In genomic region chr12:10381912-10382628, GRCh38 we compare ENCODE assay signal across 35 cellular contexts. TPM values are rescaled to one million over a fixed set of nuclear protein-coding genes. Genes with fewer than 3 reads are reported as not detected.
DNase-seq lines count a peak whose midpoint lies in the region; ATAC-seq and TF ChIP-seq lines count a peak whose summit lies in the region.
"Had no signal": no experiment of that assay in that cellular context is flagged by ENCODE, and none has a peak within 500 bp of the region (broad histone marks: within the 10 kb centered on the region; RNA-seq: fewer than 3 reads in every experiment).

No MANE protein-coding gene starts in this region.

- H4K20me1 ChIP-seq in OCI-LY1 (ENCODE audit: insufficient read depth, low read length), result no peaks in the 10 kb centered on the region

- POLR2A ChIA-PET in CD8-positive, alpha-beta T cell (lab: Charles Lee), result interaction anchor here (0.7 to 2.0 kb wide), 9 partner anchors 9 to 185 kb away, joined by 3 to 6 read pairs (median 3); no protein-coding TSS in a partner anchor
- POLR2A ChIA-PET in HEK293T (lab: Yijun Ruan, JAX), result no interaction called here

- no peak overlapping the region for H3K9ac ChIP-seq in OCI-LY1 (ENCODE audit: low read length)
- H3K9ac ChIP-seq in mesendoderm (ENCODE audit: low read length), result no peak overlapping the region

- intact Hi-C loops in CD8-positive, alpha-beta T cell (cut with DNase I, micrococcal nuclease), result loop anchor here in 1 of 2 experiments (1.0 kb wide), 2 partner anchors 10 to 13 kb away; no protein-coding TSS in a partner anchor

- no peak overlapping the region for H2BK120ac ChIP-seq in mesendoderm (ENCODE audit: low read depth, low read length)

- H3K27ac Mint-ChIP-seq in CD8-positive, alpha-beta T cell, result peak overlapping the region; percentile 92
- H3K27ac Mint-ChIP-seq in central memory CD8-positive, alpha-beta T cell (ENCODE audit: low read depth), result peak overlapping the region; percentile 90
- peak overlapping the region; percentile 63 for H3K27ac Mint-ChIP-seq in osteocyte (ENCODE audit: unreplicated experiment)
- H3K27ac Mint-ChIP-seq: endodermal cell; stimulated activated memory B cell treated with anti-CD40 and anti-IgM and Interleukin-4, amounts not matched to agents 10 μg/mL and 1 μg/mL and 100 μg/mL, for 72 hours had no signal

- no peaks in the 10 kb centered on the region for H3K9me2 ChIP-seq in OCI-LY1 (ENCODE audit: low read depth, low read length)

- DNase-seq in CD8-positive, alpha-beta T cell, result peak in 1 of 7 experiments; percentile 20
- no peak for DNase-seq in central memory CD8-positive, alpha-beta T cell (ENCODE audit: low spot score in 2 of 2)
- DNase-seq in osteocyte (ENCODE audit: extremely low spot score, unreplicated experiment), result no peak
- no peak for DNase-seq in HEK293T (ENCODE audit: extremely low spot score)
- no peak for DNase-seq in mesendoderm
- DNase-seq: activated CD4-positive, alpha-beta T cell treated with anti-CD3 and anti-CD28 coated beads, Interleukin-2, amount 50 U/mL, for 1 hour; activated CD4-positive, CD25-positive, alpha-beta regulatory T cell; activated effector memory CD4-positive, alpha-beta T cell treated with anti-CD3 and anti-CD28 coated beads, Interleukin-2, amount 50 U/mL, for 16 hours; central memory CD4-positive, alpha-beta T cell; DMS53; endodermal cell; foreskin fibroblast; H7; KG1; left lung; NCI-H1417; NCI-H2081; NCI-H2227 treated with DMSO at 0.1 percent for 48 hours; NCI-H526 treated with DMSO at 0.1 percent for 48 hours; nucleus accumbens; PC-9; sigmoid colon; stimulated activated CD4-positive, alpha-beta T cell treated with anti-CD3 and anti-CD28 coated beads, Interleukin-4, amount 100 ng/mL, for 4 hours had no signal

- no peaks in the 10 kb centered on the region for H3K27me3 Mint-ChIP-seq in CD8-positive, alpha-beta T cell (ENCODE audit: low read depth)
- H3K27me3 Mint-ChIP-seq in central memory CD8-positive, alpha-beta T cell, result no peaks in the 10 kb centered on the region
- H3K27me3 Mint-ChIP-seq in osteocyte (ENCODE audit: unreplicated experiment), result no peaks in the 10 kb centered on the region

- H3K4me1 ChIP-seq in CD8-positive, alpha-beta T cell (ENCODE audit: insufficient read depth, low read length), result peaks cover 44% of the 10 kb centered on the region
- peaks cover 5% of the 10 kb centered on the region for H3K4me1 ChIP-seq in OCI-LY1 (ENCODE audit: insufficient read depth, low read length, severe bottlenecking)
- H3K4me1 ChIP-seq in mesendoderm (ENCODE audit: control insufficient read depth, low read depth, low read length), result no peaks in the 10 kb centered on the region
- H3K4me1 ChIP-seq: left lung, sigmoid colon, vagina had no signal

- H3K56ac ChIP-seq in mesendoderm (ENCODE audit: low read length), result no peak overlapping the region

- H3K79me1 ChIP-seq in mesendoderm (ENCODE audit: low read length), result no peaks in the 10 kb centered on the region

- no peaks in the 10 kb centered on the region for H3K9me3 ChIP-seq in CD8-positive, alpha-beta T cell (ENCODE audit: low read length)
- peaks cover 8% of the 10 kb centered on the region for H3K9me3 ChIP-seq in OCI-LY1 (ENCODE audit: low read length)
- H3K9me3 ChIP-seq: left lung, thoracic aorta, vagina had no signal

- peaks cover 72% of the 10 kb centered on the region for H3K79me2 ChIP-seq in OCI-LY1 (ENCODE audit: insufficient read depth, low read length)
- no peaks in the 10 kb centered on the region for H3K79me2 ChIP-seq in mesendoderm (ENCODE audit: control insufficient read depth, insufficient read depth, low read length)

- peaks cover 89% of the 10 kb centered on the region for H3K36me3 Mint-ChIP-seq in CD8-positive, alpha-beta T cell
- H3K36me3 Mint-ChIP-seq in central memory CD8-positive, alpha-beta T cell (ENCODE audit: insufficient read depth), result peaks cover 84% of the 10 kb centered on the region
- peaks cover 22% of the 10 kb centered on the region for H3K36me3 Mint-ChIP-seq in osteocyte (ENCODE audit: unreplicated experiment)

- H3K9me3 Mint-ChIP-seq in CD8-positive, alpha-beta T cell, result no peaks in the 10 kb centered on the region
- no peaks in the 10 kb centered on the region for H3K9me3 Mint-ChIP-seq in central memory CD8-positive, alpha-beta T cell
- peaks cover 15% of the 10 kb centered on the region for H3K9me3 Mint-ChIP-seq in osteocyte (ENCODE audit: unreplicated experiment)

- CTCF ChIA-PET in CD8-positive, alpha-beta T cell (lab: Charles Lee), result interaction anchor here (0.7 to 1.5 kb wide), 6 partner anchors 13 to 382 kb away, joined by 3 to 8 read pairs (median 3); no protein-coding TSS in a partner anchor
- CTCF ChIA-PET in HEK293T (lab: Yijun Ruan, JAX), result no interaction called here

- no peak overlapping the region for H2BK5ac ChIP-seq in mesendoderm (ENCODE audit: low read length)

- H2AFZ ChIP-seq in OCI-LY1 (ENCODE audit: low read length), result no peak overlapping the region
- H2AFZ ChIP-seq: PC-9 had no signal

- H3K18ac ChIP-seq in mesendoderm (ENCODE audit: low read length), result no peak overlapping the region

- H2AK5ac ChIP-seq in mesendoderm (ENCODE audit: low read length), result no peak overlapping the region

- no peak overlapping the region for H3K23ac ChIP-seq in mesendoderm (ENCODE audit: low read length)

- H3K4ac ChIP-seq in mesendoderm (ENCODE audit: low read depth, low read length), result no peak overlapping the region

- ATAC-seq in CD8-positive, alpha-beta T cell, result peak; percentile 26
- peak; percentile 54 for ATAC-seq in central memory CD8-positive, alpha-beta T cell (replicated peaks; ENCODE audit: extremely low read depth, poor library complexity, severe bottlenecking)
- ATAC-seq in GM18858 (IDR thresholded peaks at IDR 0.05; ENCODE audit: unreplicated experiment), result no peak
- ATAC-seq: esophagus mucosa; left lung; stimulated activated memory B cell treated with anti-CD40 and anti-IgM and Interleukin-4, amounts not matched to agents 10 μg/mL and 1 μg/mL and 100 μg/mL, for 72 hours had no signal

- no peak overlapping the region for H4K8ac ChIP-seq in mesendoderm (ENCODE audit: low read depth, low read length)

- no peak overlapping the region for H3K4me2 ChIP-seq in OCI-LY1 (ENCODE audit: low read length)
- no peak overlapping the region for H3K4me2 ChIP-seq in mesendoderm (ENCODE audit: low read length)
- H3K4me2 ChIP-seq: PC-9 had no signal

- H3K4me3 Mint-ChIP-seq in CD8-positive, alpha-beta T cell, result peak overlapping the region; percentile 87
- H3K4me3 Mint-ChIP-seq in central memory CD8-positive, alpha-beta T cell, result peak overlapping the region; percentile 84
- no peak overlapping the region for H3K4me3 Mint-ChIP-seq in osteocyte (ENCODE audit: unreplicated experiment)
- H3K4me3 Mint-ChIP-seq: endodermal cell; stimulated activated memory B cell treated with anti-CD40 and anti-IgM and Interleukin-4, amounts not matched to agents 10 μg/mL and 1 μg/mL and 100 μg/mL, for 72 hours had no signal

- WGBS in mesendoderm (ENCODE audit: extremely low coverage, insufficient coverage, low lambda C conversion rate), result no CpG with 5 or more reads among the region's 4 CpGs

- H3K27me3 ChIP-seq in CD8-positive, alpha-beta T cell (ENCODE audit: insufficient read depth, low read length), result no peaks in the 10 kb centered on the region
- H3K27me3 ChIP-seq in OCI-LY1 (ENCODE audit: insufficient read depth, low read length), result no peaks in the 10 kb centered on the region
- H3K27me3 ChIP-seq in mesendoderm (ENCODE audit: insufficient read depth, low read length, poor library complexity), result no peaks in the 10 kb centered on the region
- H3K27me3 ChIP-seq: left lung, sigmoid colon, vagina had no signal

- no peaks in the 10 kb centered on the region for H3F3A ChIP-seq in OCI-LY1 (ENCODE audit: insufficient read depth, low read length)

- H3K4me3 ChIP-seq in CD8-positive, alpha-beta T cell (ENCODE audit: low read depth, low read length), result peak overlapping the region; percentile 61
- no peak overlapping the region for H3K4me3 ChIP-seq in OCI-LY1 (ENCODE audit: low read depth, low read length, poor library complexity, severe bottlenecking)
- H3K4me3 ChIP-seq in mesendoderm (ENCODE audit: low read length), result no peak overlapping the region
- H3K4me3 ChIP-seq: left lung, PC-9, sigmoid colon, SK-N-MC, thoracic aorta, vagina had no signal

- H3K36me3 ChIP-seq in CD8-positive, alpha-beta T cell (ENCODE audit: insufficient read depth, low read length), result peaks cover 35% of the 10 kb centered on the region
- H3K36me3 ChIP-seq in OCI-LY1 (ENCODE audit: insufficient read depth, low read length) (peaks cover 100% of the 10 kb centered on the region), mesendoderm (ENCODE audit: control insufficient read depth, insufficient read depth, low read length) (no peaks in the 10 kb centered on the region)
- H3K36me3 ChIP-seq: left lung, sigmoid colon, thoracic aorta, vagina had no signal

- peak overlapping the region; percentile 45 for H3K27ac ChIP-seq in CD8-positive, alpha-beta T cell (ENCODE audit: low read depth, low read length)
- peak overlapping the region; percentile 21 for H3K27ac ChIP-seq in OCI-LY1 (ENCODE audit: low read depth, low read length, poor library complexity, severe bottlenecking)
- H3K27ac ChIP-seq in mesendoderm (ENCODE audit: low read depth, low read length), result no peak overlapping the region
- H3K27ac ChIP-seq: HL-60, left lung, PC-9, sigmoid colon, SK-N-MC, thoracic aorta, vagina had no signal

- TF ChIP-seq CTCF in CD8-positive, alpha-beta T cell (IDR thresholded peaks at IDR 0.05), result no peak
- TF ChIP-seq CTCF in OCI-LY1 (IDR thresholded peaks at IDR 0.05; ENCODE audit: low read length), result no peak
- TF ChIP-seq CTCF in osteocyte (IDR thresholded peaks at IDR 0.05), result no peak

- no peak overlapping the region for H2BK15ac ChIP-seq in mesendoderm (replicated peaks; ENCODE audit: low read depth)

- H3K4me1 Mint-ChIP-seq in CD8-positive, alpha-beta T cell (ENCODE audit: low read depth), result peaks cover 79% of the 10 kb centered on the region
- peaks cover 67% of the 10 kb centered on the region for H3K4me1 Mint-ChIP-seq in central memory CD8-positive, alpha-beta T cell
- H3K4me1 Mint-ChIP-seq in osteocyte (ENCODE audit: unreplicated experiment), result peaks cover 29% of the 10 kb centered on the region
- H3K4me1 Mint-ChIP-seq: endodermal cell; stimulated activated memory B cell treated with anti-CD40 and anti-IgM and Interleukin-4, amounts not matched to agents 10 μg/mL and 1 μg/mL and 100 μg/mL, for 72 hours had no signal

- H4K5ac ChIP-seq in mesendoderm (ENCODE audit: low read length), result no peak overlapping the region

TF ChIP-seq in HEK293T, 16 proteins besides CTCF, POLR2A, EP300 and RAD21 (continues in another document):
- TF ChIP-seq TARDBP (IDR thresholded peaks at IDR 0.05), result no peak

RNA-seq across cellular contexts. Expression of gene KLRK1, which starts 7.8 kb away (rescaled TPM):
- total RNA-seq in CD8-positive, alpha-beta T cell, result 100 to 1,000 TPM; 238 to 242 TPM
- 3.2 and 4.9 TPM in 2 replicates for total RNA-seq in osteocyte
- polyA plus RNA-seq in mesendoderm (2013, experiment 1 of 2), result 0.08 TPM
- not detected for polyA plus RNA-seq in mesendoderm (2013, experiment 2 of 2)
- total RNA-seq: esophagus mucosa, H7, PC-9, pulmonary artery endothelial cell had no signal
- polyA plus RNA-seq: BJ had no signal

RNA-seq across cellular contexts. Expression of gene KLRC4, which starts 27.5 kb away (rescaled TPM):
- 10 to 100 TPM; 14.3 to 16.0 TPM for total RNA-seq in CD8-positive, alpha-beta T cell
- total RNA-seq in osteocyte, result 3.1 and 3.3 TPM in 2 replicates
- not detected for polyA plus RNA-seq in mesendoderm (2013, experiment 1 of 2)
- not detected for polyA plus RNA-seq in mesendoderm (2013, experiment 2 of 2)
- total RNA-seq: endodermal cell; esophagus mucosa; H7; mesenteric fat pad; PC-9; pulmonary artery endothelial cell; T-helper 1 cell treated with Interleukin-12 subunit alpha and Interleukin-12 subunit beta and Interleukin-4 antibody, amounts not matched to agents 30 ng/mL and 1 ng/mL, for 36 hours; vagina had no signal
- polyA plus RNA-seq: BJ had no signal

RNA-seq across cellular contexts. Expression of gene KLRC3, which starts 38.3 kb away (rescaled TPM):
- total RNA-seq in CD8-positive, alpha-beta T cell, result 1 to 10 TPM; 5.2 to 6.2 TPM
- 4.9 and 6.7 TPM in 2 replicates for total RNA-seq in osteocyte
- not detected for polyA plus RNA-seq in mesendoderm (2013, experiment 1 of 2)
- not detected for polyA plus RNA-seq in mesendoderm (2013, experiment 2 of 2)
- total RNA-seq: endodermal cell; esophagus mucosa; H7; left lung; mesenteric fat pad; PC-9; pulmonary artery endothelial cell; sigmoid colon; T-helper 1 cell treated with Interleukin-12 subunit alpha and Interleukin-12 subunit beta and Interleukin-4 antibody, amounts not matched to agents 30 ng/mL and 1 ng/mL, for 36 hours; vagina had no signal
- polyA plus RNA-seq: BJ had no signal

RNA-seq across cellular contexts. Expression of gene KLRC2, which starts 53.7 kb away (rescaled TPM):
- 1 to 10 TPM; 2.8 to 3.6 TPM for total RNA-seq in CD8-positive, alpha-beta T cell
- total RNA-seq in osteocyte, result 3.0 and 3.6 TPM in 2 replicates
- 0.20 TPM for polyA plus RNA-seq in mesendoderm (2013, experiment 1 of 2)
- polyA plus RNA-seq in mesendoderm (2013, experiment 2 of 2), result 0.13 TPM
- total RNA-seq: endodermal cell; H7; mesenteric fat pad; PC-9; pulmonary artery endothelial cell; T-helper 1 cell treated with Interleukin-12 subunit alpha and Interleukin-12 subunit beta and Interleukin-4 antibody, amounts not matched to agents 30 ng/mL and 1 ng/mL, for 36 hours; thoracic aorta had no signal
- polyA plus RNA-seq: BJ had no signal

Comparison
In these comparisons a context has a peak if more than half of its experiments do, and no peak if none do; other contexts are left out.
1. RNA of gene KLRK1, which starts 7.8 kb away (total RNA-seq): 238 to 242 TPM in CD8-positive, alpha-beta T cell; 3.2 to 4.9 TPM in osteocyte; every median in the first group is over 10 times any median in the second.
2. Peak in every context shown above with its lines, with median percentiles within 50 percentile points of each other: H3K27ac Mint-ChIP-seq.